ENCODE assay signal across 23 cellular contexts in the genomic region with DNA sequence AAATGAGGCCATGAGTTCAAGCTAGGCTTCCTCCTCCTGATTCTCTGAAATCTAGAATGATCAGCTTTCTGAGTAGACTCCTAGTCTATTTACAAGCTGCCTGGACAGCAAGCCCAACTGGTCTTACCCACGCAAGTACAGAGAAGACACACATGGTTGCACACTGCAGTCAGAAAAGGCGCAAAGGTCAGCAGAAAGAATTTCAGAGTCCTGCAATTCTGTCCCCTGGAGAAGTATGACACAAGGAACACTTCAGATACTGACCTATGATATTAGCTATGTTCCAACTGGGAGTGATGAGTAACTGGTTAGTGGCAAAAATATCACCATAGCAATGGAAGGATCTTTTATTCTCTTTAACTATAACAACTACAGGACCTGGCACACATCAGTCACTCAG.
DNase-seq lines count a peak whose midpoint lies in the region; ATAC-seq, FAIRE-seq and TF ChIP-seq lines count a peak whose summit lies in the region.
"Had no signal": no experiment of that assay in that cellular context is flagged by ENCODE, and none has a peak within 500 bp of the region (broad histone marks: within the 10 kb centered on the region; RNA-seq: fewer than 3 reads in every experiment).

No MANE protein-coding gene starts in this region.

- H3K27me3 Mint-ChIP-seq in neural progenitor cell (ENCODE audit: insufficient read depth, low read depth) (no peaks in the 10 kb centered on the region), T-cell (peaks cover 0 to 4% of the 10 kb centered on the region in 2 donors), osteocyte (ENCODE audit: unreplicated experiment) (peaks cover 44% of the 10 kb centered on the region)
- H3K27me3 Mint-ChIP-seq: B cell had no signal

- TF ChIP-seq EP300 in A549 (IDR thresholded peaks at IDR 0.05), result no peak

- TF ChIP-seq CTCF in A549 (IDR thresholded peaks at IDR 0.05) (no peak), neural progenitor cell (IDR thresholded peaks at IDR 0.05) (no peak), osteocyte (IDR thresholded peaks at IDR 0.05) (no peak)

- H3K27ac ChIP-seq in A549 (no peak overlapping the region), epithelial cell of prostate (peak overlapping the region; percentile 41), neural progenitor cell (no peak overlapping the region)
- H3K27ac ChIP-seq: KMS-11, Peyer's patch had no signal

- POLR2A ChIA-PET in A549 (lab: Yijun Ruan, JAX), result no interaction called here
- POLR2A ChIA-PET in T-cell (lab: Charles Lee), result no interaction called here

- H3K36me3 Mint-ChIP-seq in neural progenitor cell (peaks cover 5% of the 10 kb centered on the region), T-cell (no peaks in the 10 kb centered on the region), osteocyte (ENCODE audit: unreplicated experiment) (no peaks in the 10 kb centered on the region)
- H3K36me3 Mint-ChIP-seq: CD14-positive monocyte had no signal

- TF ChIP-seq POLR2A in A549 (IDR thresholded peaks at IDR 0.05; ENCODE audit: low read length), result no peak

- H2AFZ ChIP-seq in neural progenitor cell (replicated peaks), result no peak overlapping the region

- CTCF ChIA-PET in A549 (lab: Yijun Ruan, JAX), result interaction anchor here (4.2 kb wide), 1 partner anchor 13 kb away, joined by 22 read pairs; no protein-coding TSS in a partner anchor
- CTCF ChIA-PET in T-cell (lab: Charles Lee), result no interaction called here

- H3K4me3 Mint-ChIP-seq in neural progenitor cell (no peak overlapping the region), T-cell (no peak overlapping the region), osteocyte (ENCODE audit: unreplicated experiment) (no peak overlapping the region)
- H3K4me3 Mint-ChIP-seq: B cell, CD14-positive monocyte had no signal

- WGBS in A549 (ENCODE audit: missing lambda C conversion rate), result 78% methylated on average over 2 of the region's 2 CpGs

- H3K27ac Mint-ChIP-seq in neural progenitor cell, result peak overlapping the region; percentile 84
- no peak overlapping the region for H3K27ac Mint-ChIP-seq in T-cell
- no peak overlapping the region for H3K27ac Mint-ChIP-seq in osteocyte (ENCODE audit: unreplicated experiment)
- H3K27ac Mint-ChIP-seq: B cell, CD14-positive monocyte had no signal

- no peak overlapping the region for H3K4me2 ChIP-seq in A549
- no peak overlapping the region for H3K4me2 ChIP-seq in neural progenitor cell
- H3K4me2 ChIP-seq: KMS-11 had no signal

- TF ChIP-seq RAD21 in A549 (conservative IDR thresholded peaks at IDR 0.05 in 1 of 2, IDR thresholded peaks at IDR 0.05 in 1 of 2), result no peak

- no peak overlapping the region for H3K9ac ChIP-seq in neural progenitor cell
- H3K9ac ChIP-seq: KMS-11 had no signal

- DNase-seq in A549 (ENCODE audit: low read depth in 1 of 2, low spot score in 1 of 2), result no peak
- peak; percentile 13 for DNase-seq in HK-2 (ENCODE audit: unreplicated experiment)
- DNase-seq in epithelial cell of prostate (ENCODE audit: low read depth, low spot score), result no peak
- no peak for DNase-seq in neural progenitor cell (ENCODE audit: low spot score)
- DNase-seq in T-cell, result no peak
- DNase-seq in osteocyte (ENCODE audit: extremely low spot score, unreplicated experiment), result no peak
- DNase-seq: NCI-H1105; NCI-H146; NCI-H2029 treated with DMSO at 0.1 percent for 48 hours; NCI-H2171; NCI-H345; NCI-H524; NCI-H774; NK-92 treated with Interleukin-12 subunit alpha and Interleukin-12 subunit beta, amount 100 ng/mL, for 24 hours; Peyer's patch had no signal

- H3K9me3 ChIP-seq in A549 (no peaks in the 10 kb centered on the region), neural progenitor cell (ENCODE audit: low read depth) (no peaks in the 10 kb centered on the region)
- H3K9me3 ChIP-seq: Peyer's patch had no signal

- H3K9me3 Mint-ChIP-seq in neural progenitor cell (peaks cover 2% of the 10 kb centered on the region), T-cell (no peaks in the 10 kb centered on the region), osteocyte (ENCODE audit: unreplicated experiment) (no peaks in the 10 kb centered on the region)

- no peaks in the 10 kb centered on the region for H3K27me3 ChIP-seq in neural progenitor cell
- H3K27me3 ChIP-seq: Peyer's patch had no signal

- no peaks in the 10 kb centered on the region for H3K4me1 ChIP-seq in A549
- no peaks in the 10 kb centered on the region for H3K4me1 ChIP-seq in neural progenitor cell

- H3K79me2 ChIP-seq in neural progenitor cell (ENCODE audit: low read depth), result no peaks in the 10 kb centered on the region

- H3K4me3 ChIP-seq in A549 (no peak overlapping the region), neural progenitor cell (no peak overlapping the region)
- H3K4me3 ChIP-seq: Peyer's patch had no signal

- H3K36me3 ChIP-seq in neural progenitor cell, result no peaks in the 10 kb centered on the region
- H3K36me3 ChIP-seq: Peyer's patch had no signal

- FAIRE-seq in A549 (lab: Jason Lieb, UNC), result no peak
- FAIRE-seq: H54, HTR-8/SVneo had no signal

- no peaks in the 10 kb centered on the region for H3F3A ChIP-seq in neural progenitor cell (ENCODE audit: low read depth)

- ATAC-seq in A549 (no peak), T-cell (replicated peaks in 1 of 4) (no peak), HG02759 (IDR thresholded peaks at IDR 0.05; ENCODE audit: unreplicated experiment) (no peak), HG03108 (IDR thresholded peaks at IDR 0.05; ENCODE audit: unreplicated experiment) (no peak)
- ATAC-seq: Right ventricle myocardium inferior had no signal

- H3K4me1 Mint-ChIP-seq in neural progenitor cell (peaks cover 67% of the 10 kb centered on the region), T-cell (peaks cover 4 to 8% (median 6%) of the 10 kb centered on the region in 3 donors), osteocyte (ENCODE audit: unreplicated experiment) (peaks cover 3% of the 10 kb centered on the region)

- no peaks in the 10 kb centered on the region for H4K20me1 ChIP-seq in neural progenitor cell (ENCODE audit: low read depth)

TF ChIP-seq in A549, 52 proteins besides CTCF, POLR2A, EP300 and RAD21:
- TF ChIP-seq MYC (IDR thresholded peaks at IDR 0.05; ENCODE audit: borderline replicate concordance, low read length) (no peak), MAFK (IDR thresholded peaks at IDR 0.05; ENCODE audit: partially characterized antibody) (peak; percentile 59), HOXB5 (CRISPR knock-in tag; IDR thresholded peaks at IDR 0.05) (no peak), FOSB (CRISPR knock-in tag; IDR thresholded peaks at IDR 0.05) (no peak)
